In genomic region chr2:127176371-127177311, GRCh38 we compare ENCODE assay signal across 10 cellular contexts. TPM values are rescaled to one million over a fixed set of nuclear protein-coding genes. Genes with fewer than 3 reads are reported as not detected.
DNase-seq lines count a peak whose midpoint lies in the region; ATAC-seq and TF ChIP-seq lines count a peak whose summit lies in the region.
"Had no signal": no experiment of that assay in that cellular context is flagged by ENCODE, and none has a peak within 500 bp of the region (broad histone marks: within the 10 kb centered on the region; RNA-seq: fewer than 3 reads in every experiment).

No MANE protein-coding gene starts in this region.

- TF ChIP-seq EP300 in transverse colon (IDR thresholded peaks at IDR 0.05; ENCODE audit: low read depth): no peak

- in situ Hi-C loops in transverse colon (cut with MboI; ENCODE audit: low pct_ligation_motif_present in 1 of 4, low pct_unique_long_range_greater_than_20kb in 1 of 4, low sequenced_read_pairs in 3 of 4): no loop called here

- TF ChIP-seq POLR2A in transverse colon (IDR thresholded peaks at IDR 0.05): no peak

- peaks cover 0 to 34% (median 15%) of the 10 kb centered on the region in 4 donors for H3K4me1 ChIP-seq in transverse colon

- DNase-seq in DMS53 (lab: John Stamatoyannopoulos, UW) (peak; percentile 48), DMS53 treated with DMSO at 0.1 percent for 48 hours (lab: John Stamatoyannopoulos, UW; ENCODE audit: unreplicated experiment) (no peak), midbrain (lab: John Stamatoyannopoulos, UW) (peak; percentile 34), transverse colon (peak; percentile 23), NOMO-1 treated with dmso at 0.1 percent for 144 hours (lab: John Stamatoyannopoulos, UW; ENCODE audit: unreplicated experiment) (no peak)

- ATAC-seq in esophagus mucosa (peak; percentile 50), GM19455 (IDR thresholded peaks at IDR 0.05; ENCODE audit: unreplicated experiment) (no peak), GM21717 (IDR thresholded peaks at IDR 0.05; ENCODE audit: unreplicated experiment) (no peak)

- 55 to 66% methylated on average over 7 to 29 of the region's 31 CpGs for WGBS in transverse colon (ENCODE audit: low coverage in 1 of 2), 2 donors

- intact Hi-C loops in transverse colon (cut with DNase I; ENCODE audit: low total_unique reads): loop anchor here (1.0 kb wide), 1 partner anchor 16 kb away; no protein-coding TSS in a partner anchor

- peaks cover 0 to 6% of the 10 kb centered on the region in 2 donors for H3K9me3 ChIP-seq in transverse colon

- H3K4me3 ChIP-seq in transverse colon: no peak overlapping the region

- no peak for TF ChIP-seq CTCF in transverse colon (IDR thresholded peaks at IDR 0.05)

- peak overlapping the region; percentile 59 to 85 (median 78) for H3K27ac ChIP-seq in transverse colon
- H3K27ac ChIP-seq: VCaP had no signal

- no peaks in the 10 kb centered on the region for H3K27me3 ChIP-seq in transverse colon

- H3K36me3 ChIP-seq in transverse colon: no peaks in the 10 kb centered on the region

RNA-seq across cellular contexts. Expression of gene CYP27C1, which starts 43.5 kb away (rescaled TPM):
- 1.8 TPM for total RNA-seq in esophagus mucosa
- total RNA-seq in transverse colon: under 1 TPM in 3 of 4 donors, not detected in 1; 0.14 to 0.64 (median 0.20) TPM
- total RNA-seq: endothelial cell of umbilical vein had no signal

Comparison
In these comparisons a context has a peak if more than half of its experiments do, and no peak if none do; other contexts are left out.
1. DNase-seq: peak in DMS53 (single experiment), midbrain (single experiment) and transverse colon (single experiment); none in DMS53 treated with DMSO at 0.1 percent for 48 hours (single experiment) and NOMO-1 treated with dmso at 0.1 percent for 144 hours (single experiment).